8 cellular contexts compared by ENCODE assay signal in the genomic region with DNA sequence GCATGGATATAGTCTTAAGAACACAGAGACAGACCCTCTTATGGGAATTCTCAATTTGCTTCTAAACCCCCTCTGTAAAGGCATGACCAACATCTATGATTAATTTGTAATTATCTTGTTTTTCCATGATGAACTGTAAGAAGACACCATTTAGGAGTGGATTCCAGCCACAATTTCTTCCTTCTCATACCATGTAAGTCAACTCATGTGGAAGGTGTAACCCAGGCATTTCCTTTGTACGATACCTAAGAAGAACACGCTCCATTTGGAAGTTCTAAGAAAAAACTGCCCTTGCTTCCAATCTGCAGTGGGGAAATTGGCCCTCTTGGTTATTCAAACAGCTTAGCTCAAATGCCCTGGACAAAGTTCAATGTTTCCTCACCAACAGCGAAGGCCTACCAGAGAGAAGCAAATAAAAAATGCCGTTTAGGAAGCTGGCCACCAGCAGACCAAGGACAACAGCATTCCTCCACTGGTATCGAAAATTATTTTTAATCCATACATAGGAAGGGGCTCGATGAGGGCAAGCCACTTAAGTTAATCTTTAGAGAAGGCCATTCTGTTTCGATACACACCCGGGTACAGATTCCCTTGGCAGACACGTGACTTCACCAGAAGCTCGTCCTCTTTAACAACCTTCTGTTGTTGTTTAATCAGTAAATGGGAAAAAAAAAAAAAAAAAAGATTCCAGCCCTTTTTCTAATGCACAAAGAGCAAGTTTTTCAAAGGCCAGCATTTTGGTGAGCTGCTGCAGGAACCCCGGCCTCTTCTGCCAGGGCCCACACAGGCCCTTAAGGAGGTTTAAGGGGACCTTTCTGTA. TPM values are rescaled to one million over a fixed set of nuclear protein-coding genes. Genes with fewer than 3 reads are reported as not detected.
DNase-seq lines count a peak whose midpoint lies in the region; ATAC-seq, FAIRE-seq and TF ChIP-seq lines count a peak whose summit lies in the region.

No MANE protein-coding gene starts in this region.

- no peak overlapping the region for H2AFZ ChIP-seq in HepG2 (ENCODE audit: low read length)

- peak overlapping the region; percentile 89 for H3K9ac ChIP-seq in HepG2 (ENCODE audit: insufficient read depth, low read depth, low read length)

- TF ChIP-seq RAD21 in HepG2 (CRISPR knock-in tag; IDR thresholded peaks at IDR 0.05): peak; percentile 31; the same call in 1 of the 2 replicates

- H3K27me3 ChIP-seq in HepG2 (ENCODE audit: control insufficient read depth in 1 of 2, insufficient read depth in 2 of 2, low read length in 2 of 2) (no peaks in the 10 kb centered on the region; a peak in 1 of 5 replicates), tibial artery (no peaks in the 10 kb centered on the region)

- H3K9me3 Mint-ChIP-seq in T-helper 2 cell treated with Interferon-gamma antibody and Interleukin-4, amounts not matched to agents 5 μg/mL and 100 μg/mL, for 36 hours: no peaks in the 10 kb centered on the region

- H3K36me3 Mint-ChIP-seq in T-helper 2 cell treated with Interferon-gamma antibody and Interleukin-4, amounts not matched to agents 5 μg/mL and 100 μg/mL, for 36 hours (ENCODE audit: low read depth): peaks cover 13% of the 10 kb centered on the region

- POLR2A ChIA-PET in HepG2 (lab: Yijun Ruan, JAX): no interaction called here

- in situ Hi-C loops in HepG2 (cut with HindIII; ENCODE audit: extremely low pct_ligation_motif_present, low pct_unique_long_range_greater_than_20kb): no loop called here

- intact Hi-C loops in HepG2 (cut with micrococcal nuclease; ENCODE audit: unreplicated experiment): loop anchor here (5.0 kb wide), 1 partner anchor 96 kb away; no protein-coding TSS in a partner anchor
- intact Hi-C loops in tibial artery (cut with DNase I; ENCODE audit: low total_unique reads): loop anchor here (10.0 kb wide), 1 partner anchor 163 kb away; no protein-coding TSS in a partner anchor

- ATAC-seq in HepG2: peak; percentile 83
- ATAC-seq in HG03095 (IDR thresholded peaks at IDR 0.05; ENCODE audit: unreplicated experiment): no peak

- no peaks in the 10 kb centered on the region for H4K20me1 ChIP-seq in HepG2 (ENCODE audit: insufficient read depth, low read length)

- no peaks in the 10 kb centered on the region for H3K27me3 Mint-ChIP-seq in T-helper 2 cell treated with Interferon-gamma antibody and Interleukin-4, amounts not matched to agents 5 μg/mL and 100 μg/mL, for 36 hours (ENCODE audit: low read depth)

- BruUV-seq in HepG2 (replicated peaks; lab: Mats Ljungman, UMichigan): no TSS peak

- DNase-seq in T-helper 2 cell treated with Interferon-gamma antibody and Interleukin-4, amounts not matched to agents 5 μg/mL and 100 μg/mL, for 36 hours (ENCODE audit: low spot score): no peak
- DNase-seq in T-helper 2 cell (no peak), caudate nucleus (lab: John Stamatoyannopoulos, UW) (no peak), HepG2 (ENCODE audit: low spot score) (peak; percentile 97), tibial artery (peak in 1 of 2 donors; percentile 38), OCI-M1 (lab: John Stamatoyannopoulos, UW) (no peak), SKM-1 (lab: John Stamatoyannopoulos, UW; ENCODE audit: unreplicated experiment) (no peak)

- peak overlapping the region; percentile 88 for H3K27ac Mint-ChIP-seq in T-helper 2 cell treated with Interferon-gamma antibody and Interleukin-4, amounts not matched to agents 5 μg/mL and 100 μg/mL, for 36 hours

- H3K9me3 ChIP-seq in HepG2 (ENCODE audit: low read length): no peaks in the 10 kb centered on the region
- no peaks in the 10 kb centered on the region for H3K9me3 ChIP-seq in tibial artery

- H3K4me2 ChIP-seq in HepG2 (ENCODE audit: low read depth, low read length): peak overlapping the region; percentile 87

- CTCF ChIA-PET in HepG2 (lab: Yijun Ruan, JAX; ENCODE audit: low intra/inter-chr PET ratio, low total read pairs): no interaction called here

- H3K79me2 ChIP-seq in HepG2 (ENCODE audit: insufficient read depth, low read length): peaks cover 57% of the 10 kb centered on the region

- peaks cover 21% of the 10 kb centered on the region for H3K4me1 Mint-ChIP-seq in T-helper 2 cell treated with Interferon-gamma antibody and Interleukin-4, amounts not matched to agents 5 μg/mL and 100 μg/mL, for 36 hours (ENCODE audit: low read depth)

- TF ChIP-seq CTCF in HepG2 (CRISPR knock-in tag; IDR thresholded peaks at IDR 0.05) (no peak), tibial artery (IDR thresholded peaks at IDR 0.05) (no peak)

- TF ChIP-seq EP300 in HepG2 (IDR thresholded peaks at IDR 0.05; ENCODE audit: low read depth in 2 of 2, low read length in 2 of 2): peak in 1 of 2 experiments; percentile 87; a peak in 3 of 4 replicates
- peak; percentile 44; the same call in 1 of the 2 replicates for TF ChIP-seq EP300 in HepG2 (CRISPR knock-in tag; IDR thresholded peaks at IDR 0.05; ENCODE audit: borderline replicate concordance)

- H3K4me3 ChIP-seq in HepG2 (replicated peaks in 1 of 3; ENCODE audit: insufficient read depth in 1 of 3, low read depth in 2 of 3, low read length in 3 of 3) (peak overlapping the region; percentile 87 to 99 (median 91)), tibial artery (peak overlapping the region; percentile 91 to 97)

- peak overlapping the region; percentile 79 for H3K27ac ChIP-seq in caudate nucleus (ENCODE audit: low read depth, low read length)
- peak overlapping the region; percentile 92 for H3K27ac ChIP-seq in HepG2 (ENCODE audit: extremely low read length, insufficient read depth, low read length)
- H3K27ac ChIP-seq in tibial artery: peak overlapping the region; percentile 95 to 96

- WGBS in HepG2 (ENCODE audit: low lambda C conversion rate): under 1% methylated on average over 11 of the region's 11 CpGs

- peak overlapping the region; percentile 87 for H3K4me3 Mint-ChIP-seq in T-helper 2 cell treated with Interferon-gamma antibody and Interleukin-4, amounts not matched to agents 5 μg/mL and 100 μg/mL, for 36 hours

- peaks cover 55% of the 10 kb centered on the region for H3K4me1 ChIP-seq in HepG2 (ENCODE audit: insufficient read depth, low read length)
- peaks cover 0 to 33% (median 24%) of the 10 kb centered on the region in 4 donors for H3K4me1 ChIP-seq in tibial artery

- FAIRE-seq in HepG2 (lab: Jason Lieb, UNC): peak; percentile 99

- peak in 1 of 2 experiments; percentile 63; a peak in 1 of 4 replicates for TF ChIP-seq POLR2A in HepG2 (IDR thresholded peaks at IDR 0.05; ENCODE audit: insufficient read depth in 1 of 2, low read depth in 2 of 2, low read length in 2 of 2)

- H3K36me3 ChIP-seq in HepG2 (replicated peaks in 1 of 2; ENCODE audit: control insufficient read depth in 1 of 2, insufficient read depth in 2 of 2, low read length in 2 of 2) (peaks cover 2 to 4% of the 10 kb centered on the region in 2 experiments; a peak in 2 of 5 replicates), tibial artery (peaks cover 0 to 5% (median 0%) of the 10 kb centered on the region in 3 donors)

TF ChIP-seq in HepG2, 621 proteins besides CTCF, POLR2A, EP300 and RAD21 (continues in another document):
- peak; percentile 73 for TF ChIP-seq MIXL1 (CRISPR knock-in tag; IDR thresholded peaks at IDR 0.05)

RNA-seq across cellular contexts. Expression of a gene that starts 2.6 kb away (rescaled TPM):
- 11.4 and 15.5 TPM in 2 replicates for total RNA-seq in HepG2 (2016; rRNA removed; fragmentation: Illumina TruSeq; extraction: Trizol)
- 17.0 and 17.1 TPM in 2 replicates for total RNA-seq in HepG2 (2016; cell fraction: cytosol; rRNA removed; fragmentation: Illumina TruSeq; extraction: Trizol; ENCODE audit: low read depth)
- 12.0 and 16.4 TPM in 2 replicates for total RNA-seq in HepG2 (2016; cell fraction: insoluble cytoplasmic fraction; rRNA removed; fragmentation: Illumina TruSeq; extraction: Trizol)
- 20.4 and 22.0 TPM in 2 replicates for total RNA-seq in HepG2 (2016; cell fraction: membrane; rRNA removed; fragmentation: Illumina TruSeq; extraction: Trizol)
- total RNA-seq in HepG2 (2016; cell fraction: nucleus; rRNA removed; fragmentation: Illumina TruSeq; extraction: Trizol): 10.0 and 12.2 TPM in 2 replicates
- 24.3 and 28.9 TPM in 2 replicates for polyA plus RNA-seq in HepG2 (2011; rRNA removed)
- polyA plus RNA-seq in HepG2 (2011; cell fraction: cytosol; rRNA removed): 43.6 and 44.6 TPM in 2 replicates
- 19.8 and 21.8 TPM in 2 replicates for polyA plus RNA-seq in HepG2 (2011; cell fraction: nucleus; rRNA removed)
- polyA plus RNA-seq in HepG2 (2012): 27.9 and 45.4 TPM in 2 replicates
- polyA plus RNA-seq in HepG2 (2016; cell fraction: cytosol; fragmentation: Illumina TruSeq; extraction: Trizol; ENCODE audit: low read depth): 32.7 and 33.4 TPM in 2 replicates
- polyA plus RNA-seq in HepG2 (2016; cell fraction: insoluble cytoplasmic fraction; fragmentation: Illumina TruSeq; extraction: Trizol; ENCODE audit: low read depth): 17.5 and 19.2 TPM in 2 replicates
- 32.3 and 33.0 TPM in 2 replicates for polyA plus RNA-seq in HepG2 (2016; cell fraction: membrane; fragmentation: Illumina TruSeq; extraction: Trizol; ENCODE audit: low read depth)
- 15.6 and 21.5 TPM in 2 replicates for polyA plus RNA-seq in HepG2 (2016; cell fraction: nucleus; fragmentation: Illumina TruSeq; extraction: Trizol; ENCODE audit: insufficient read depth, low read depth)
- 43.4 and 47.9 TPM in 2 replicates for polyA minus RNA-seq in HepG2 (2011; rRNA and poly(A)+ RNA removed; ENCODE audit: low replicate concordance)
- 18.8 and 19.4 TPM in 2 replicates for polyA minus RNA-seq in HepG2 (2011; cell fraction: cytosol; rRNA and poly(A)+ RNA removed)
- 16.5 and 19.1 TPM in 2 replicates for polyA minus RNA-seq in HepG2 (2011; cell fraction: nucleus; rRNA and poly(A)+ RNA removed)

RNA-seq across cellular contexts. Expression of a gene that starts 2.6 kb away (rescaled TPM):
- 28.9 and 29.8 TPM in 2 replicates for total RNA-seq in HepG2 (2016; rRNA removed; fragmentation: Illumina TruSeq; extraction: Trizol)
- total RNA-seq in HepG2 (2016; cell fraction: cytosol; rRNA removed; fragmentation: Illumina TruSeq; extraction: Trizol; ENCODE audit: low read depth): 4.7 and 6.3 TPM in 2 replicates
- total RNA-seq in HepG2 (2016; cell fraction: insoluble cytoplasmic fraction; rRNA removed; fragmentation: Illumina TruSeq; extraction: Trizol): 24.4 and 29.9 TPM in 2 replicates
- total RNA-seq in HepG2 (2016; cell fraction: membrane; rRNA removed; fragmentation: Illumina TruSeq; extraction: Trizol): 21.5 and 24.7 TPM in 2 replicates
- 14.1 and 17.2 TPM in 2 replicates for total RNA-seq in HepG2 (2016; cell fraction: nucleus; rRNA removed; fragmentation: Illumina TruSeq; extraction: Trizol)
- polyA plus RNA-seq in HepG2 (2011; rRNA removed): 20.0 and 24.1 TPM in 2 replicates
- 17.2 and 25.9 TPM in 2 replicates for polyA plus RNA-seq in HepG2 (2011; cell fraction: cytosol; rRNA removed)
- 15.2 and 18.2 TPM in 2 replicates for polyA plus RNA-seq in HepG2 (2011; cell fraction: nucleus; rRNA removed)
- 18.2 TPM in 2 replicates for polyA plus RNA-seq in HepG2 (2012)
- 3.0 and 3.2 TPM in 2 replicates for polyA plus RNA-seq in HepG2 (2016; cell fraction: cytosol; fragmentation: Illumina TruSeq; extraction: Trizol; ENCODE audit: low read depth)
- 25.3 and 26.7 TPM in 2 replicates for polyA plus RNA-seq in HepG2 (2016; cell fraction: insoluble cytoplasmic fraction; fragmentation: Illumina TruSeq; extraction: Trizol; ENCODE audit: low read depth)
- polyA plus RNA-seq in HepG2 (2016; cell fraction: membrane; fragmentation: Illumina TruSeq; extraction: Trizol; ENCODE audit: low read depth): 10.1 and 11.7 TPM in 2 replicates
- polyA plus RNA-seq in HepG2 (2016; cell fraction: nucleus; fragmentation: Illumina TruSeq; extraction: Trizol; ENCODE audit: insufficient read depth, low read depth): 17.2 and 17.7 TPM in 2 replicates
- polyA minus RNA-seq in HepG2 (2011; rRNA and poly(A)+ RNA removed; ENCODE audit: low replicate concordance): 51.4 and 60.3 TPM in 2 replicates
- polyA minus RNA-seq in HepG2 (2011; cell fraction: cytosol; rRNA and poly(A)+ RNA removed): 25.4 and 30.2 TPM in 2 replicates
- 10.9 and 13.4 TPM in 2 replicates for polyA minus RNA-seq in HepG2 (2011; cell fraction: nucleus; rRNA and poly(A)+ RNA removed)
